ENCODE assay signal across 3 cellular contexts in the genomic region with DNA sequence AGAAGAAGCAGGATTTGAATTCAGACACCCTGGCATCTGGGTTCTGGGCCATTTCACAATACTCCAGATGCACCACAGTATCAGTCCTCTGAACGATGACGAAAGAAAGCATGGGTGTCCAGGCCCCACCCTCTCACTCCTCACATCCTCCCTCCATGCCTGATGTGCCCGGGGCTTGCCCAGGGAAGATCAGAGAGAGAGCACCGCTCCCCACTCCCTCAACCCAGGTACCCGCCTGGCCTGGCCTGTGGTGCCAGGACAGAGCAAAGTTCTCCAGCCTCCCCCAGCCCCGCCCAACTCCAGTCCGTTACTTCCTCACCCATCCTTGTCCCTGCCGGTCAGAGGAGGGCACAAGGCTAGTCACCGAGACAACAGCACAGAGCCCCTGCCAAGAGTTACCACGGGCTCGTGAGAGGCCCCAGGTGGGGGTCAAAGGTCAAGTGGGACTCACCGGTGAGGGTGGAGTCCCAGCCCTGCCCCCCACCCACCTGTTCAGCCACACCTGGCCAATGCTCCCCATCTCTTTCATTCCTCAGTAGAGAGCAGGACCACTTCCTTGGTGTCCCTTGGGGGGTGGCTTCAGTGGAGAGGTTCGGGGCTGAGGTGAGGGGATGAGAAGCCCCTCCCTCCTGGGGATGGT.
TF ChIP-seq lines count a peak whose summit lies in the region.

No MANE protein-coding gene starts in this region.

TF ChIP-seq in HCT116, 20 proteins besides CTCF, POLR2A, EP300 and RAD21:
- TF ChIP-seq TCF7L2 (IDR thresholded peaks at IDR 0.05; ENCODE audit: borderline replicate concordance, extremely low read depth, insufficient read depth, insufficient read length) (peak; percentile 81), CBX3 (IDR thresholded peaks at IDR 0.05; ENCODE audit: low read depth) (no peak), SIN3A (IDR thresholded peaks at IDR 0.05; ENCODE audit: low read depth) (no peak)

TF ChIP-seq in WTC11, 78 proteins besides CTCF, POLR2A, EP300 and RAD21:
- TF ChIP-seq ELF4 (CRISPR knock-in tag; IDR thresholded peaks at IDR 0.05; ENCODE audit: low read depth) (no peak), SP1 (CRISPR knock-in tag; conservative IDR thresholded peaks at IDR 0.05) (no peak), ATF6 (CRISPR knock-in tag; IDR thresholded peaks at IDR 0.05) (no peak), SOX15 (CRISPR knock-in tag; IDR thresholded peaks at IDR 0.05) (no peak), ZNF423 (CRISPR knock-in tag; IDR thresholded peaks at IDR 0.05) (peak; percentile 37; the same call in 1 of the 2 replicates)
- TF ChIP-seq, protein P1, sequence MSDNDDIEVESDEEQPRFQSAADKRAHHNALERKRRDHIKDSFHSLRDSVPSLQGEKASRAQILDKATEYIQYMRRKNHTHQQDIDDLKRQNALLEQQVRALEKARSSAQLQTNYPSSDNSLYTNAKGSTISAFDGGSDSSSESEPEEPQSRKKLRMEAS (CRISPR knock-in tag; IDR thresholded peaks at IDR 0.05), result 0 out of 2 replicates have a peak, but pooled peaks have one; percentile 32
- TF ChIP-seq, protein P2, sequence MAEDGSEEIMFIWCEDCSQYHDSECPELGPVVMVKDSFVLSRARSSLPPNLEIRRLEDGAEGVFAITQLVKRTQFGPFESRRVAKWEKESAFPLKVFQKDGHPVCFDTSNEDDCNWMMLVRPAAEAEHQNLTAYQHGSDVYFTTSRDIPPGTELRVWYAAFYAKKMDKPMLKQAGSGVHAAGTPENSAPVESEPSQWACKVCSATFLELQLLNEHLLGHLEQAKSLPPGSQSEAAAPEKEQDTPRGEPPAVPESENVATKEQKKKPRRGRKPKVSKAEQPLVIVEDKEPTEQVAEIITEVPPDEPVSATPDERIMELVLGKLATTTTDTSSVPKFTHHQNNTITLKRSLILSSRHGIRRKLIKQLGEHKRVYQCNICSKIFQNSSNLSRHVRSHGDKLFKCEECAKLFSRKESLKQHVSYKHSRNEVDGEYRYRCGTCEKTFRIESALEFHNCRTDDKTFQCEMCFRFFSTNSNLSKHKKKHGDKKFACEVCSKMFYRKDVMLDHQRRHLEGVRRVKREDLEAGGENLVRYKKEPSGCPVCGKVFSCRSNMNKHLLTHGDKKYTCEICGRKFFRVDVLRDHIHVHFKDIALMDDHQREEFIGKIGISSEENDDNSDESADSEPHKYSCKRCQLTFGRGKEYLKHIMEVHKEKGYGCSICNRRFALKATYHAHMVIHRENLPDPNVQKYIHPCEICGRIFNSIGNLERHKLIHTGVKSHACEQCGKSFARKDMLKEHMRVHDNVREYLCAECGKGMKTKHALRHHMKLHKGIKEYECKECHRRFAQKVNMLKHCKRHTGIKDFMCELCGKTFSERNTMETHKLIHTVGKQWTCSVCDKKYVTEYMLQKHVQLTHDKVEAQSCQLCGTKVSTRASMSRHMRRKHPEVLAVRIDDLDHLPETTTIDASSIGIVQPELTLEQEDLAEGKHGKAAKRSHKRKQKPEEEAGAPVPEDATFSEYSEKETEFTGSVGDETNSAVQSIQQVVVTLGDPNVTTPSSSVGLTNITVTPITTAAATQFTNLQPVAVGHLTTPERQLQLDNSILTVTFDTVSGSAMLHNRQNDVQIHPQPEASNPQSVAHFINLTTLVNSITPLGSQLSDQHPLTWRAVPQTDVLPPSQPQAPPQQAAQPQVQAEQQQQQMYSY (CRISPR knock-in tag; IDR thresholded peaks at IDR 0.05), result peak; percentile 68
- TF ChIP-seq, protein P3, sequence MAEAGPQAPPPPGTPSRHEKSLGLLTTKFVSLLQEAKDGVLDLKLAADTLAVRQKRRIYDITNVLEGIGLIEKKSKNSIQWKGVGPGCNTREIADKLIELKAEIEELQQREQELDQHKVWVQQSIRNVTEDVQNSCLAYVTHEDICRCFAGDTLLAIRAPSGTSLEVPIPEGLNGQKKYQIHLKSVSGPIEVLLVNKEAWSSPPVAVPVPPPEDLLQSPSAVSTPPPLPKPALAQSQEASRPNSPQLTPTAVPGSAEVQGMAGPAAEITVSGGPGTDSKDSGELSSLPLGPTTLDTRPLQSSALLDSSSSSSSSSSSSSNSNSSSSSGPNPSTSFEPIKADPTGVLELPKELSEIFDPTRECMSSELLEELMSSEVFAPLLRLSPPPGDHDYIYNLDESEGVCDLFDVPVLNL (CRISPR knock-in tag; IDR thresholded peaks at IDR 0.05; ENCODE audit: borderline replicate concordance, low read depth), result no peak
TF ChIP-seq in WTC11: peak in this region for 3.

TF ChIP-seq in endothelial cell of umbilical vein, 7 proteins besides CTCF, POLR2A, EP300 and RAD21:
- TF ChIP-seq MYC (IDR thresholded peaks at IDR 0.05; ENCODE audit: low read depth, low read length), result no peak
- TF ChIP-seq, protein P1 (IDR thresholded peaks at IDR 0.05; ENCODE audit: insufficient read depth, insufficient read length), result no peak
- no peak for TF ChIP-seq EZH2 (IDR thresholded peaks at IDR 0.05; ENCODE audit: borderline replicate concordance, low read depth, low read length, severe bottlenecking)
TF ChIP-seq in endothelial cell of umbilical vein: peak in this region for 0.
